8 cellular contexts compared by ENCODE assay signal in genomic region chr16:4370570-4371480, GRCh38. TPM values are rescaled to one million over a fixed set of nuclear protein-coding genes. Genes with fewer than 3 reads are reported as not detected.
A peak's percentile ranks its signal among the peaks of the same experiment; 100 is the strongest.
DNase-seq lines count a peak whose midpoint lies in the region; ATAC-seq and TF ChIP-seq lines count a peak whose summit lies in the region.

No MANE protein-coding gene starts in this region.

- H3K36me3 ChIP-seq in ACC112 (ENCODE audit: insufficient read depth, low read length), result no peaks in the 10 kb centered on the region
- H3K36me3 ChIP-seq in esophagus muscularis mucosa, result peaks cover 0 to 5% (median under 1%) of the 10 kb centered on the region in 4 donors

- 66% methylated on average over 8 of the region's 15 CpGs for WGBS in esophagus muscularis mucosa

- H3K27ac ChIP-seq in ACC112 (ENCODE audit: low read depth, low read length) (peak overlapping the region; percentile 72), esophagus muscularis mucosa (replicated peaks in 1 of 4) (peak overlapping the region; percentile 82 to 90 (median 84))

- no peaks in the 10 kb centered on the region for H3K36me3 Mint-ChIP-seq in naive B cell

- DNase-seq in NCI-H226, result peak; percentile 94
- DNase-seq in esophagus muscularis mucosa (ENCODE audit: extremely low spot score), result no peak
- no peak for DNase-seq in naive B cell
- no peak for DNase-seq in stimulated activated CD4-positive, alpha-beta T cell treated with anti-CD3 and anti-CD28 coated beads, Interleukin-2, amount 100 ng/mL, for 48 hours
- DNase-seq in DMS 273 (lab: John Stamatoyannopoulos, UW; ENCODE audit: unreplicated experiment), result no peak
- no peak for DNase-seq in NCI-H526 treated with DMSO at 0.1 percent for 48 hours (lab: John Stamatoyannopoulos, UW)
- DNase-seq in activated CD4-positive, alpha-beta T cell treated with anti-CD3 and anti-CD28 coated beads, Interleukin-2, amount 50 U/mL, for 48 hours, result no peak

- H3K9me3 Mint-ChIP-seq in naive B cell, result no peaks in the 10 kb centered on the region

- peaks cover 48% of the 10 kb centered on the region for H3K4me1 ChIP-seq in ACC112 (ENCODE audit: control insufficient read depth, insufficient read depth, low read length, unreplicated experiment)
- H3K4me1 ChIP-seq in esophagus muscularis mucosa, result peaks cover 45 to 67% (median 62%) of the 10 kb centered on the region in 4 donors

- no peak overlapping the region for H3K27ac Mint-ChIP-seq in naive B cell

- H3K4me3 Mint-ChIP-seq in naive B cell, result peak overlapping the region in 5 of 8 donors; percentile 31 to 66 (median 35)

- H3K9me3 ChIP-seq in esophagus muscularis mucosa, result no peaks in the 10 kb centered on the region

- no peak for TF ChIP-seq CTCF in esophagus muscularis mucosa (IDR thresholded peaks at IDR 0.05)

- H3K4me1 Mint-ChIP-seq in naive B cell, result peaks cover 8 to 28% (median 22%) of the 10 kb centered on the region in 3 donors

- TF ChIP-seq POLR2A in esophagus muscularis mucosa (IDR thresholded peaks at IDR 0.05; ENCODE audit: low read depth), result no peak

- peak overlapping the region; percentile 100 for H3K4me3 ChIP-seq in ACC112 (ENCODE audit: low read depth, low read length)
- H3K4me3 ChIP-seq in esophagus muscularis mucosa, result peak overlapping the region; percentile 66 to 75 (median 70)

- H3K27me3 ChIP-seq in ACC112 (ENCODE audit: insufficient read depth, low read length) (no peaks in the 10 kb centered on the region), esophagus muscularis mucosa (no peaks in the 10 kb centered on the region)

- ATAC-seq in naive B cell (ENCODE audit: low read depth in 2 of 2), result no peak

- intact Hi-C loops in esophagus muscularis mucosa (cut with DNase I), result no loop called here

- no peak overlapping the region for H2AFZ ChIP-seq in ACC112 (ENCODE audit: low read length, unreplicated experiment)

- no peaks in the 10 kb centered on the region for H3K27me3 Mint-ChIP-seq in naive B cell

- no peak for TF ChIP-seq EP300 in esophagus muscularis mucosa (IDR thresholded peaks at IDR 0.05)

- peaks cover 37% of the 10 kb centered on the region for H3K79me2 ChIP-seq in ACC112 (ENCODE audit: control insufficient read depth, insufficient read depth, low read length, unreplicated experiment)

RNA-seq across cellular contexts. Expression of gene VASN, which starts 0.8 kb away (rescaled TPM):
- 10 to 100 TPM in 3 of 4 donors, 1 to 10 TPM in 1; 7.1 to 31.3 (median 21.7) TPM for total RNA-seq in esophagus muscularis mucosa
- polyA plus RNA-seq in naive B cell (ENCODE audit: low read depth in 6 of 6), result under 1 TPM in 3 of 6 donors, not detected in 3; 0.13 to 0.21 (median 0.16) TPM

RNA-seq across cellular contexts. Expression of gene PAM16, which starts 19.7 kb away (rescaled TPM):
- 10 to 100 TPM; 24.5 to 44.1 (median 40.2) TPM for total RNA-seq in esophagus muscularis mucosa
- polyA plus RNA-seq in naive B cell (ENCODE audit: low read depth in 6 of 6), result 10 to 100 TPM; 33.1 to 54.6 (median 47.6) TPM

RNA-seq across cellular contexts. Expression of gene CORO7, which starts 45.6 kb away (rescaled TPM):
- 10 to 100 TPM; 11.6 to 24.6 (median 21.3) TPM for total RNA-seq in esophagus muscularis mucosa
- polyA plus RNA-seq in naive B cell (ENCODE audit: low read depth in 6 of 6), result 10 to 100 TPM in 5 of 6 donors, 1 to 10 TPM in 1; 9.0 to 40.1 (median 20.7) TPM

RNA-seq across cellular contexts. Expression of gene DNAJA3, which starts 54.8 kb away (rescaled TPM):
- 10 to 100 TPM; 40.6 to 51.2 (median 45.9) TPM for total RNA-seq in esophagus muscularis mucosa
- polyA plus RNA-seq in naive B cell (ENCODE audit: low read depth in 6 of 6), result 10 to 100 TPM; 42.3 to 64.2 (median 44.2) TPM

RNA-seq across cellular contexts. Expression of gene GLIS2, which starts 55.0 kb away (rescaled TPM):
- total RNA-seq in esophagus muscularis mucosa, result 10 to 100 TPM; 10.8 to 32.6 (median 14.9) TPM
- polyA plus RNA-seq in naive B cell (ENCODE audit: low read depth in 6 of 6), result not detected
